10 cellular contexts compared by ENCODE assay signal in genomic region chr1:58813801-58814200, GRCh38. TPM values are rescaled to one million over a fixed set of nuclear protein-coding genes. Genes with fewer than 3 reads are reported as not detected.
DNase-seq lines count a peak whose midpoint lies in the region; ATAC-seq and TF ChIP-seq lines count a peak whose summit lies in the region.
"Had no signal": no experiment of that assay in that cellular context is flagged by ENCODE, and none has a peak within 500 bp of the region (broad histone marks: within the 10 kb centered on the region; RNA-seq: fewer than 3 reads in every experiment).

No MANE protein-coding gene starts in this region.

- peak overlapping the region; percentile 49 for H4K8ac ChIP-seq in mesenchymal stem cell (ENCODE audit: low read length)

- DNase-seq in T-helper 1 cell (no peak), MCF 10A (ENCODE audit: unreplicated experiment) (no peak), mesenchymal stem cell (peak; percentile 13), suprapubic skin (ENCODE audit: low spot score in 2 of 2) (no peak), AG20443 (ENCODE audit: low spot score) (no peak), NCI-H1436 treated with DMSO at 0.1 percent for 48 hours (lab: John Stamatoyannopoulos, UW) (no peak)
- DNase-seq: GOT3; stimulated activated naive CD8-positive, alpha-beta T cell treated with anti-CD3 and anti-CD28 coated beads, Interleukin-15, Interleukin-2, amounts not matched to agents 100 U/mL and 50 U/mL, for 24 hours had no signal

- no peak for TF ChIP-seq EP300 in suprapubic skin (IDR thresholded peaks at IDR 0.05)

- no peak overlapping the region for H2BK5ac ChIP-seq in mesenchymal stem cell (ENCODE audit: low read depth, low read length, poor library complexity, severe bottlenecking)

- peak overlapping the region; percentile 80 to 85 for H2BK12ac ChIP-seq in mesenchymal stem cell (ENCODE audit: low read length in 2 of 2)

- no peak overlapping the region for H3K27ac ChIP-seq in mesenchymal stem cell (ENCODE audit: low read length, poor library complexity, severe bottlenecking)
- peak overlapping the region; percentile 93 for H3K27ac ChIP-seq in suprapubic skin

- H3K4me2 ChIP-seq in mesenchymal stem cell (ENCODE audit: low read length, poor library complexity, severe bottlenecking): no peak overlapping the region

- H3K4me1 ChIP-seq in mesenchymal stem cell (ENCODE audit: control insufficient read depth, insufficient read depth, low read depth, low read length) (peaks cover 18% of the 10 kb centered on the region), suprapubic skin (peaks cover 82% of the 10 kb centered on the region)

- peak overlapping the region in 1 of 2 experiments; percentile 23 for H3K23ac ChIP-seq in mesenchymal stem cell (ENCODE audit: low read length in 2 of 2)

- peak overlapping the region; percentile 54 to 84 for H3K4ac ChIP-seq in mesenchymal stem cell (ENCODE audit: low read depth in 1 of 2, low read length in 2 of 2)

- BruUV-seq in MCF 10A (replicated peaks; lab: Mats Ljungman, UMichigan): no TSS peak

- H3K27me3 Mint-ChIP-seq in T-helper 1 cell treated with Interleukin-12 subunit alpha and Interleukin-12 subunit beta and Interleukin-4 antibody, amounts not matched to agents 30 μg/mL and 1 μg/mL, for 36 hours (ENCODE audit: low read depth): peaks cover 3% of the 10 kb centered on the region
- H3K27me3 Mint-ChIP-seq in MCF 10A (ENCODE audit: insufficient read depth, unreplicated experiment): no peaks in the 10 kb centered on the region

- CTCF ChIA-PET in MCF 10A (lab: Yijun Ruan, JAX): interaction anchor here (0.6 kb wide), 1 partner anchor 336 kb away, joined by 3 read pairs; no protein-coding TSS in a partner anchor

- no peak for TF ChIP-seq CTCF in MCF 10A (IDR thresholded peaks at IDR 0.05; ENCODE audit: unreplicated experiment)
- TF ChIP-seq CTCF in suprapubic skin (IDR thresholded peaks at IDR 0.05): no peak

- no peak overlapping the region for H3K14ac ChIP-seq in mesenchymal stem cell (ENCODE audit: low read length in 2 of 2)

- peaks cover 13% of the 10 kb centered on the region for H3K36me3 Mint-ChIP-seq in T-helper 1 cell treated with Interleukin-12 subunit alpha and Interleukin-12 subunit beta and Interleukin-4 antibody, amounts not matched to agents 30 μg/mL and 1 μg/mL, for 36 hours (ENCODE audit: low read depth)
- H3K36me3 Mint-ChIP-seq in MCF 10A (ENCODE audit: insufficient read depth, unreplicated experiment): peaks cover 7% of the 10 kb centered on the region

- POLR2A ChIA-PET in MCF 10A (lab: Yijun Ruan, JAX): interaction anchor here (0.5 to 2.2 kb wide), 10 partner anchors 9 to 199 kb away, joined by 3 to 29 read pairs (median 4); partner anchors contain the start of gene JUN

- no peaks in the 10 kb centered on the region for H3K36me3 ChIP-seq in mesenchymal stem cell (ENCODE audit: control insufficient read depth in 1 of 2, insufficient read depth in 2 of 2, low read depth in 1 of 2, low read length in 2 of 2)
- H3K36me3 ChIP-seq in suprapubic skin: no peaks in the 10 kb centered on the region

- H2AFZ ChIP-seq in mesenchymal stem cell (ENCODE audit: low read depth, low read length): no peak overlapping the region

- no peak for ATAC-seq in HG03097 (IDR thresholded peaks at IDR 0.05; ENCODE audit: low FRiP score, unreplicated experiment)
- ATAC-seq: stimulated activated naive CD8-positive, alpha-beta T cell treated with anti-CD3 and anti-CD28 coated beads, Interleukin-15, Interleukin-2, amounts not matched to agents 100 U/mL and 50 U/mL, for 24 hours had no signal

- peak overlapping the region; percentile 59 for H3K27ac Mint-ChIP-seq in T-helper 1 cell treated with Interleukin-12 subunit alpha and Interleukin-12 subunit beta and Interleukin-4 antibody, amounts not matched to agents 30 μg/mL and 1 μg/mL, for 36 hours
- H3K27ac Mint-ChIP-seq in MCF 10A (ENCODE audit: low read depth, unreplicated experiment): no peak overlapping the region

- H3K4me1 Mint-ChIP-seq in T-helper 1 cell treated with Interleukin-12 subunit alpha and Interleukin-12 subunit beta and Interleukin-4 antibody, amounts not matched to agents 30 μg/mL and 1 μg/mL, for 36 hours (ENCODE audit: low read depth): peaks cover 58% of the 10 kb centered on the region
- H3K4me1 Mint-ChIP-seq in MCF 10A (ENCODE audit: insufficient read depth, unreplicated experiment): peaks cover 32% of the 10 kb centered on the region

- H3K4me3 ChIP-seq in mesenchymal stem cell (ENCODE audit: insufficient read depth in 1 of 2, low read depth in 1 of 2, low read length in 2 of 2) (no peak overlapping the region), suprapubic skin (no peak overlapping the region)

- peak overlapping the region; percentile 55 to 88 for H3K18ac ChIP-seq in mesenchymal stem cell (ENCODE audit: low read depth in 1 of 2, low read length in 2 of 2)

- H4K91ac ChIP-seq in mesenchymal stem cell (ENCODE audit: low read length): peak overlapping the region; percentile 98

- no peak overlapping the region for H3K9ac ChIP-seq in mesenchymal stem cell (ENCODE audit: low read length)

- H2AK5ac ChIP-seq in mesenchymal stem cell (ENCODE audit: low read length, severe bottlenecking): peak overlapping the region; percentile 69

- H2BK120ac ChIP-seq in mesenchymal stem cell (ENCODE audit: low read depth, low read length): peak overlapping the region; percentile 64

- peak overlapping the region; percentile 37 for H3K4me3 Mint-ChIP-seq in T-helper 1 cell treated with Interleukin-12 subunit alpha and Interleukin-12 subunit beta and Interleukin-4 antibody, amounts not matched to agents 30 μg/mL and 1 μg/mL, for 36 hours
- peak overlapping the region; percentile 78 for H3K4me3 Mint-ChIP-seq in MCF 10A (ENCODE audit: unreplicated experiment)

- intact Hi-C loops in MCF 10A (cut with micrococcal nuclease): loop anchor here (10.0 kb wide), 1 partner anchor 201 kb away; no protein-coding TSS in a partner anchor

- H3K79me1 ChIP-seq in mesenchymal stem cell (replicated peaks; ENCODE audit: low read length, poor library complexity, severe bottlenecking): peaks cover 4% of the 10 kb centered on the region

- no peaks in the 10 kb centered on the region for H3K9me3 ChIP-seq in mesenchymal stem cell (ENCODE audit: control insufficient read depth, low read length)
- H3K9me3 ChIP-seq in suprapubic skin: no peaks in the 10 kb centered on the region

- no peaks in the 10 kb centered on the region for H3K27me3 ChIP-seq in mesenchymal stem cell (ENCODE audit: control insufficient read depth in 1 of 2, insufficient read depth in 1 of 2, low read length in 2 of 2)
- H3K27me3 ChIP-seq in suprapubic skin: no peaks in the 10 kb centered on the region

- TF ChIP-seq POLR2A in suprapubic skin (IDR thresholded peaks at IDR 0.05): no peak

- 78% methylated on average over 7 of the region's 7 CpGs for WGBS in mesenchymal stem cell
- 73% methylated on average over 4 of the region's 7 CpGs for WGBS in suprapubic skin

- H3K9me3 Mint-ChIP-seq in T-helper 1 cell treated with Interleukin-12 subunit alpha and Interleukin-12 subunit beta and Interleukin-4 antibody, amounts not matched to agents 30 μg/mL and 1 μg/mL, for 36 hours: no peaks in the 10 kb centered on the region
- no peaks in the 10 kb centered on the region for H3K9me3 Mint-ChIP-seq in MCF 10A (ENCODE audit: unreplicated experiment)

- peak overlapping the region; percentile 87 for H2BK15ac ChIP-seq in mesenchymal stem cell (ENCODE audit: low read depth, poor library complexity, severe bottlenecking)

RNA-seq across cellular contexts. Expression of gene JUN, which starts 30.0 kb away (rescaled TPM):
- total RNA-seq in MCF 10A (2022) (60.6 and 71.5 TPM in 2 replicates), suprapubic skin (100 to 1,000 TPM; 137 to 458 (median 151) TPM)
- 118 TPM for polyA plus RNA-seq in mesenchymal stem cell (2013, experiment 1 of 2)
- 114 TPM for polyA plus RNA-seq in mesenchymal stem cell (2013, experiment 2 of 2)
